21 cellular contexts compared by ENCODE assay signal in the genomic region with DNA sequence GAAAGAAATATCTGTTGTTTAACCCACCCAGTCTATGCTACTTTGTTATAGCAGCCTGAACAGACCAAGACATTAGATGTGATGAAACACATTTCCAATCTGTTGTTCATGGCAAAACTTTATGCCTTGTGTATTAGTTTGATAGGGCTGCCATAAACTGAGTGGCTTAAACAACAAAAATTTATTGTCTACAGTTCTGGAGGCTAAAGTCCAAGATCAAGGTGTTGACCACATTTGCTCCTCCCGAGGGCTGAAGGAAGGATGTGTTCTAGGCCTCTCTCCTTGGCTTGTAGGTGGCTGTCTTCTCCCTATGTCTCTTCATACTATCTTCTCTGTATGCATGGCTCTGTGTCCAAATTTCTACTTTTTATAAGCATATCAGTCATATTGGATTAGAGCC.
DNase-seq lines count a peak whose midpoint lies in the region; ATAC-seq, FAIRE-seq and TF ChIP-seq lines count a peak whose summit lies in the region.
"Had no signal": no experiment of that assay in that cellular context is flagged by ENCODE, and none has a peak within 500 bp of the region (broad histone marks: within the 10 kb centered on the region; RNA-seq: fewer than 3 reads in every experiment).

No MANE protein-coding gene starts in this region.

- DNase-seq in GM12891 (ENCODE audit: insufficient read length, low spot score): no peak
- DNase-seq in mucosa of descending colon: peak in 1 of 3 donors; percentile 24
- DNase-seq in naive thymus-derived CD4-positive, alpha-beta T cell: no peak
- no peak for DNase-seq in activated naive CD4-positive, alpha-beta T cell treated with anti-CD3 and anti-CD28 coated beads, Interleukin-2, amount 10 ng/mL, durations not matched to agents 7 days and 5 days
- DNase-seq: ACHN; BE2C; Caco-2; CD4-positive, alpha-beta T cell; DMS153; DMS79; GF-D8; HCEC 1CT; KG1 had no signal

- no peaks in the 10 kb centered on the region for H3K9me3 Mint-ChIP-seq in naive thymus-derived CD4-positive, alpha-beta T cell
- H3K9me3 Mint-ChIP-seq in activated naive CD4-positive, alpha-beta T cell treated with anti-CD3 and anti-CD28 coated beads, Interleukin-2, amount 10 ng/mL, durations not matched to agents 7 days and 5 days: no peaks in the 10 kb centered on the region
- H3K9me3 Mint-ChIP-seq: CD4-positive, alpha-beta T cell; GM23338 had no signal

- H3K4me3 ChIP-seq in mucosa of descending colon: no peak overlapping the region
- H3K4me3 ChIP-seq in naive thymus-derived CD4-positive, alpha-beta T cell (ENCODE audit: low read length): no peak overlapping the region
- H3K4me3 ChIP-seq: GM23338 had no signal

- peak; percentile 60 for FAIRE-seq in GM12891 (lab: Jason Lieb, UNC)
- FAIRE-seq: A204.1, H54 had no signal

- H3K27ac ChIP-seq in KOPT-K1 (ENCODE audit: low read depth, low read length, poor library complexity, severe bottlenecking): peak overlapping the region; percentile 60
- H3K27ac ChIP-seq in naive thymus-derived CD4-positive, alpha-beta T cell (ENCODE audit: low read depth, low read length): no peak overlapping the region
- H3K27ac ChIP-seq: C4-2B, HL-60 had no signal

- intact Hi-C loops in mucosa of descending colon (cut with DNase I, micrococcal nuclease): no loop called here
- intact Hi-C loops in naive thymus-derived CD4-positive, alpha-beta T cell (cut with micrococcal nuclease): no loop called here

- CTCF ChIA-PET in naive thymus-derived CD4-positive, alpha-beta T cell (lab: Charles Lee): no interaction called here
- CTCF ChIA-PET in activated naive CD4-positive, alpha-beta T cell treated with anti-CD3 and anti-CD28 coated beads, Interleukin-2, amount 10 ng/mL, durations not matched to agents 7 days and 5 days (lab: Charles Lee): no interaction called here

- peak overlapping the region in 1 of 9 donors; percentile 61 for H3K27ac Mint-ChIP-seq in naive thymus-derived CD4-positive, alpha-beta T cell
- no peak overlapping the region for H3K27ac Mint-ChIP-seq in activated naive CD4-positive, alpha-beta T cell treated with anti-CD3 and anti-CD28 coated beads, Interleukin-2, amount 10 ng/mL, durations not matched to agents 7 days and 5 days
- H3K27ac Mint-ChIP-seq: GM23338 had no signal

- POLR2A ChIA-PET in naive thymus-derived CD4-positive, alpha-beta T cell (lab: Charles Lee): no interaction called here

- ATAC-seq in mucosa of descending colon (peak; percentile 90), HG03354 (IDR thresholded peaks at IDR 0.05; ENCODE audit: poor library complexity, severe bottlenecking, unreplicated experiment) (no peak), GM21723 (IDR thresholded peaks at IDR 0.05; ENCODE audit: unreplicated experiment) (no peak)
- ATAC-seq in naive thymus-derived CD4-positive, alpha-beta T cell: no peak
- ATAC-seq: GM23338 had no signal

- H3K4me1 Mint-ChIP-seq in naive thymus-derived CD4-positive, alpha-beta T cell: peaks cover 28 to 65% (median 46%) of the 10 kb centered on the region in 7 donors
- H3K4me1 Mint-ChIP-seq in activated naive CD4-positive, alpha-beta T cell treated with anti-CD3 and anti-CD28 coated beads, Interleukin-2, amount 10 ng/mL, durations not matched to agents 7 days and 5 days: peaks cover 33% of the 10 kb centered on the region

- no peaks in the 10 kb centered on the region for H3K4me1 ChIP-seq in mucosa of descending colon (ENCODE audit: low read depth)
- H3K4me1 ChIP-seq in naive thymus-derived CD4-positive, alpha-beta T cell (ENCODE audit: control insufficient read depth in 2 of 2, insufficient read depth in 2 of 2, low read length in 2 of 2): peaks cover 0 to 10% of the 10 kb centered on the region in 2 donors
- H3K4me1 ChIP-seq: BE2C, Caco-2 had no signal

- TF ChIP-seq POLR2A in GM12891 (IDR thresholded peaks at IDR 0.05; ENCODE audit: low read depth, low read length): no peak

- H3K27me3 Mint-ChIP-seq in naive thymus-derived CD4-positive, alpha-beta T cell: no peaks in the 10 kb centered on the region
- H3K27me3 Mint-ChIP-seq in activated naive CD4-positive, alpha-beta T cell treated with anti-CD3 and anti-CD28 coated beads, Interleukin-2, amount 10 ng/mL, durations not matched to agents 7 days and 5 days: no peaks in the 10 kb centered on the region
- H3K27me3 Mint-ChIP-seq: CD4-positive, alpha-beta T cell had no signal

- H3K9me3 ChIP-seq in KOPT-K1 (ENCODE audit: insufficient read depth, low read length, poor library complexity, severe bottlenecking) (peaks cover 4% of the 10 kb centered on the region), mucosa of descending colon (no peaks in the 10 kb centered on the region)
- H3K9me3 ChIP-seq in naive thymus-derived CD4-positive, alpha-beta T cell (ENCODE audit: control insufficient read depth in 2 of 3, low read length in 3 of 3): no peaks in the 10 kb centered on the region
- H3K9me3 ChIP-seq: BE2C, Caco-2 had no signal

- H3K4me3 Mint-ChIP-seq in naive thymus-derived CD4-positive, alpha-beta T cell: no peak overlapping the region
- H3K4me3 Mint-ChIP-seq in activated naive CD4-positive, alpha-beta T cell treated with anti-CD3 and anti-CD28 coated beads, Interleukin-2, amount 10 ng/mL, durations not matched to agents 7 days and 5 days: no peak overlapping the region
- H3K4me3 Mint-ChIP-seq: CD4-positive, alpha-beta T cell; GM23338 had no signal

- TF ChIP-seq CTCF in mucosa of descending colon (IDR thresholded peaks at IDR 0.05): no peak

- peaks cover 0 to 10% (median 0%) of the 10 kb centered on the region in 5 donors for H3K36me3 Mint-ChIP-seq in naive thymus-derived CD4-positive, alpha-beta T cell
- H3K36me3 Mint-ChIP-seq in activated naive CD4-positive, alpha-beta T cell treated with anti-CD3 and anti-CD28 coated beads, Interleukin-2, amount 10 ng/mL, durations not matched to agents 7 days and 5 days: peaks cover 5% of the 10 kb centered on the region

- H3K36me3 ChIP-seq in KOPT-K1 (ENCODE audit: insufficient read depth, low read length) (no peaks in the 10 kb centered on the region), mucosa of descending colon (ENCODE audit: low read depth) (no peaks in the 10 kb centered on the region)
- no peaks in the 10 kb centered on the region for H3K36me3 ChIP-seq in naive thymus-derived CD4-positive, alpha-beta T cell (ENCODE audit: control insufficient read depth in 2 of 3, insufficient read depth in 3 of 3, low read length in 3 of 3)
- H3K36me3 ChIP-seq: BE2C had no signal

- H3K27me3 ChIP-seq in naive thymus-derived CD4-positive, alpha-beta T cell (ENCODE audit: control insufficient read depth in 2 of 2, insufficient read depth in 2 of 2, low read length in 2 of 2): no peaks in the 10 kb centered on the region
- H3K27me3 ChIP-seq: BE2C had no signal

TF ChIP-seq in GM12891, 5 proteins besides CTCF, POLR2A, EP300 and RAD21:
- TF ChIP-seq POU2F2 (IDR thresholded peaks at IDR 0.05; ENCODE audit: low read depth, low read length): no peak
TF ChIP-seq in GM12891: peak in this region for 0.
